Comparison of ENCODE assay signal across 1 cellular context in the genomic region with DNA sequence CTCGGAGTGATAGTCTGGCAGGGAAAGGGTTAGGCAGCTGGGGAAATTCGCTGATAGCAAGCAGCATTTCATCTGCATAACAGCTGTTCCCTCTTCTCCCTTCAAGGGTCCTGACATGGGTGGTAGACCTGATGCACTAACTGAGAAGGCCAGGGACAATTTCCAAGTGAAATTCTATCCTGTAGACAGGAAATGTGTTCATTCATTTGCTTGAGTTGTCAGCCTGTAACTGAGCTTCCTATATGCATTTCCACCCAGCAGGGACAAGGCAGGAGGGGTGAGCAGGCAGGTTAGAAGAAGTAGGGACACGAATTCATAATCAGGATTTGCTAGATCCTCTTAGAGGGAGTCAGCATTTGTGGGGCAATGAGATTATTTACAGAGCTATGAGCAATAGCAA.
TF ChIP-seq lines count a peak whose summit lies in the region.

No MANE protein-coding gene starts in this region.

TF ChIP-seq in HepG2, 621 proteins besides CTCF, POLR2A, EP300 and RAD21 (continued from another document):
- TF ChIP-seq AHDC1 (CRISPR knock-in tag; IDR thresholded peaks at IDR 0.05; ENCODE audit: borderline replicate concordance), result no peak
TF ChIP-seq in HepG2: peak in this region for 0.
